ENCODE assay signal across 1 cellular context in the genomic region with DNA sequence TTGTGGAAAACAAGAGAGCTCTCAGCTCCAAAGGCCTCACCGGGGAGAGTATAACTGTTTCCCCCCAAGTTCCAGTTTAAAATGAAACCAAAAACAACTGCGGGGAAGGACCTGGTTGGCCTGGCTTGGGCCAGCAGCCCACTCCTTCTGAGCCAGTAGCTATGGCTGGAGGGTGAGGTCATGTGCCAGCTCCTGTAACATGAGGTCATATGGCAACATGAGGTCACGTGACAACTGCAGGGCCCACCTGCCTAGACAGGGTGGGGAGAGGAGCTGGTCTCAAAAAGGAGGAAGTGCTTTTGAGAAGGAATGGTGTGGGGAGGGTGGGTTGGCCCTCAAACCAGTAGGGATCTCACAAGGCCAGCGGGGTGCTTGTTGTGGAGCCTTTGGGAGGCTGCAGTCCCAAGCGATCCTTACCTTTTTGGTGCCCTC.
TF ChIP-seq lines count a peak whose summit lies in the region.

No MANE protein-coding gene starts in this region.

TF ChIP-seq in H1, 55 proteins besides CTCF, POLR2A, EP300 and RAD21 (continued from another document):
- TF ChIP-seq, protein P1, sequence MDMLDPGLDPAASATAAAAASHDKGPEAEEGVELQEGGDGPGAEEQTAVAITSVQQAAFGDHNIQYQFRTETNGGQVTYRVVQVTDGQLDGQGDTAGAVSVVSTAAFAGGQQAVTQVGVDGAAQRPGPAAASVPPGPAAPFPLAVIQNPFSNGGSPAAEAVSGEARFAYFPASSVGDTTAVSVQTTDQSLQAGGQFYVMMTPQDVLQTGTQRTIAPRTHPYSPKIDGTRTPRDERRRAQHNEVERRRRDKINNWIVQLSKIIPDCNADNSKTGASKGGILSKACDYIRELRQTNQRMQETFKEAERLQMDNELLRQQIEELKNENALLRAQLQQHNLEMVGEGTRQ (IDR thresholded peaks at IDR 0.05; ENCODE audit: low read length), result peak; percentile 87
- TF ChIP-seq, protein P2, sequence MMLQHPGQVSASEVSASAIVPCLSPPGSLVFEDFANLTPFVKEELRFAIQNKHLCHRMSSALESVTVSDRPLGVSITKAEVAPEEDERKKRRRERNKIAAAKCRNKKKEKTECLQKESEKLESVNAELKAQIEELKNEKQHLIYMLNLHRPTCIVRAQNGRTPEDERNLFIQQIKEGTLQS (IDR thresholded peaks at IDR 0.05; ENCODE audit: insufficient read depth, low read depth, low read length), result peak; percentile 64; the same call in 1 of the 2 replicates
- TF ChIP-seq SP4 (IDR thresholded peaks at IDR 0.05; ENCODE audit: low read length) (peak; percentile 47; the same call in 1 of the 2 replicates), CHD1 (IDR thresholded peaks at IDR 0.05; ENCODE audit: low read depth, low read length) (no peak)
- TF ChIP-seq, protein P3, sequence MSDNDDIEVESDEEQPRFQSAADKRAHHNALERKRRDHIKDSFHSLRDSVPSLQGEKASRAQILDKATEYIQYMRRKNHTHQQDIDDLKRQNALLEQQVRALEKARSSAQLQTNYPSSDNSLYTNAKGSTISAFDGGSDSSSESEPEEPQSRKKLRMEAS (IDR thresholded peaks at IDR 0.05), result peak; percentile 91
- TF ChIP-seq, protein P4, sequence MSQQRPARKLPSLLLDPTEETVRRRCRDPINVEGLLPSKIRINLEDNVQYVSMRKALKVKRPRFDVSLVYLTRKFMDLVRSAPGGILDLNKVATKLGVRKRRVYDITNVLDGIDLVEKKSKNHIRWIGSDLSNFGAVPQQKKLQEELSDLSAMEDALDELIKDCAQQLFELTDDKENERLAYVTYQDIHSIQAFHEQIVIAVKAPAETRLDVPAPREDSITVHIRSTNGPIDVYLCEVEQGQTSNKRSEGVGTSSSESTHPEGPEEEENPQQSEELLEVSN (IDR thresholded peaks at IDR 0.05), result peak; percentile 74
